In the genomic region with DNA sequence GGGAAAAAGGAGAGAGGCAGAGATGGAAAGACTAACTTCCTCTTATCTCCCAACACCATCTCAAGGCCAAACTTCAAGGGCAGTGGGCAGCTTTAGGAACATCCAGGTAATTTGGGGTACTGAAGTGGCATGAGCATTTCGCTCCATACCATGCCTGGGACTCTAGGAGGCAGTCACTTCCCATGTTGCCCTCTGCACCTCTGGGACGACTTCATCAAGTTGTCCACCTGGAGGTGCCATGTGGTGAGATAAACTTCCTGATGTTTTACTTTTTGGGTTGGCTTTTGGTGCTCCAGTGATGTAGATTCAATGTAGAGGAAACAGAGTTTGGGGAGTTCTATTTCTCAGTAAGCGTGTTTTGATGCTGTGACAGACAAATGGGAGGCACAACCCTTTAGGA, we compare ENCODE assay signal across 16 cellular contexts. TPM values are rescaled to one million over a fixed set of nuclear protein-coding genes. Genes with fewer than 3 reads are reported as not detected.
DNase-seq lines count a peak whose midpoint lies in the region; ATAC-seq, FAIRE-seq and TF ChIP-seq lines count a peak whose summit lies in the region.
"Had no signal": no experiment of that assay in that cellular context is flagged by ENCODE, and none has a peak within 500 bp of the region (broad histone marks: within the 10 kb centered on the region; RNA-seq: fewer than 3 reads in every experiment).

No MANE protein-coding gene starts in this region.

- no peaks in the 10 kb centered on the region for H3K79me2 ChIP-seq in keratinocyte (ENCODE audit: control insufficient read depth, insufficient read depth, low read length)

- dilution Hi-C loops in keratinocyte (cut with MboI; ENCODE audit: extremely low pct_ligation_motif_present, low sequenced_read_pairs): no loop called here

- DNase-seq in BE2C (no peak), Panc1 (ENCODE audit: low read depth, low spot score) (no peak), keratinocyte (ENCODE audit: low read depth, low spot score) (no peak), UCSD-AML1 (lab: John Stamatoyannopoulos, UW; ENCODE audit: unreplicated experiment) (no peak), NCI-H1092 (lab: John Stamatoyannopoulos, UW) (no peak), activated gamma-delta T cell treated with Interleukin-2 at 50 U/mL for 16 hours (no peak)
- DNase-seq: activated T-cell treated with anti-CD3 and anti-CD28 coated beads, Interleukin-2, amount 50 U/mL, for 4 hours; dorsolateral prefrontal cortex; naive thymus-derived CD8-positive, alpha-beta T cell; NCI-H446 treated with DMSO at 0.1 percent for 48 hours had no signal

- BruUV-seq in Panc1 (replicated peaks; lab: Mats Ljungman, UMichigan): no TSS peak

- H3K4me2 ChIP-seq in keratinocyte (ENCODE audit: control insufficient read depth, extremely low read depth, insufficient read depth, low read depth, low read length): no peak overlapping the region
- H3K4me2 ChIP-seq: BLaER1 treated with 17β-estradiol and CSF1 and Interleukin-3, amounts not matched to agents 10 nM and 100 nM had no signal

- H3K27me3 ChIP-seq in BE2C (no peaks in the 10 kb centered on the region), Panc1 (ENCODE audit: control insufficient read depth, insufficient read depth, low read length) (peaks cover 6% of the 10 kb centered on the region), keratinocyte (ENCODE audit: control insufficient read depth, extremely low read depth, insufficient read depth, low read length) (peaks cover 5% of the 10 kb centered on the region)
- H3K27me3 ChIP-seq: BLaER1 treated with 17β-estradiol and CSF1 and Interleukin-3, amounts not matched to agents 10 nM and 100 nM; dorsolateral prefrontal cortex; SJSA1 had no signal

- intact Hi-C loops in Panc1 (cut with micrococcal nuclease; ENCODE audit: unreplicated experiment): no loop called here

- H3K27ac ChIP-seq in Panc1 (ENCODE audit: low read length): no peak overlapping the region
- no peak overlapping the region for H3K27ac ChIP-seq in keratinocyte (ENCODE audit: control insufficient read depth, insufficient read depth, low read length)
- H3K27ac ChIP-seq: BLaER1 treated with 17β-estradiol and CSF1 and Interleukin-3, amounts not matched to agents 10 nM and 100 nM; SJSA1 had no signal

- no peak overlapping the region for H3K9ac ChIP-seq in keratinocyte (ENCODE audit: control insufficient read depth, extremely low read depth, insufficient read depth, low read length)
- H3K9ac ChIP-seq: BLaER1 treated with 17β-estradiol and CSF1 and Interleukin-3, amounts not matched to agents 10 nM and 100 nM had no signal

- H3K9me3 ChIP-seq in BE2C (no peaks in the 10 kb centered on the region), Panc1 (ENCODE audit: control insufficient read depth, insufficient read depth, low read depth, low read length) (no peaks in the 10 kb centered on the region), keratinocyte (ENCODE audit: control insufficient read depth, low read depth, low read length) (no peaks in the 10 kb centered on the region)
- H3K9me3 ChIP-seq: BLaER1 treated with 17β-estradiol and CSF1 and Interleukin-3, amounts not matched to agents 10 nM and 100 nM; SJSA1 had no signal

- ATAC-seq in Panc1: no peak
- ATAC-seq in GM21423 (IDR thresholded peaks at IDR 0.05; ENCODE audit: unreplicated experiment): no peak
- ATAC-seq: activated T-cell treated with anti-CD3 and anti-CD28 coated beads, Interleukin-2, amount 50 U/mL, for 4 hours; naive thymus-derived CD8-positive, alpha-beta T cell had no signal

- no peaks in the 10 kb centered on the region for H3K4me1 ChIP-seq in BE2C
- no peaks in the 10 kb centered on the region for H3K4me1 ChIP-seq in Panc1 (ENCODE audit: control insufficient read depth, insufficient read depth, low read length)
- H3K4me1 ChIP-seq in keratinocyte (ENCODE audit: control insufficient read depth, extremely low read depth, insufficient read depth, low read length): peaks cover 4% of the 10 kb centered on the region
- H3K4me1 ChIP-seq: SJSA1 had no signal

- no peak overlapping the region for H3K4me3 ChIP-seq in BE2C (ENCODE audit: low read depth, low read length)
- no peak overlapping the region for H3K4me3 ChIP-seq in Panc1 (ENCODE audit: low read depth in 2 of 2, low read length in 2 of 2)
- H3K4me3 ChIP-seq in keratinocyte (ENCODE audit: control insufficient read depth in 2 of 3, extremely low read depth in 1 of 3, insufficient read depth in 2 of 3, low read depth in 1 of 3, low read length in 3 of 3): no peak overlapping the region
- H3K4me3 ChIP-seq: BLaER1 treated with 17β-estradiol and CSF1 and Interleukin-3, amounts not matched to agents 10 nM and 100 nM; dorsolateral prefrontal cortex; SJSA1 had no signal

- no peak overlapping the region for H2AFZ ChIP-seq in keratinocyte (ENCODE audit: control insufficient read depth, low read length)

- TF ChIP-seq CTCF in BE2C (IDR thresholded peaks at IDR 0.05; ENCODE audit: low read depth, low read length): 0 out of 2 replicates have a peak, but pooled peaks have one; percentile 1
- TF ChIP-seq CTCF in GM12873 (IDR thresholded peaks at IDR 0.05; ENCODE audit: insufficient read depth, low read depth, low read length, missing control alignments): peak; percentile 26
- 0 out of 2 replicates have a peak, but pooled peaks have one; percentile 4 for TF ChIP-seq CTCF in Panc1 (IDR thresholded peaks at IDR 0.05)
- TF ChIP-seq CTCF in keratinocyte (optimal IDR thresholded peaks at IDR 0.05 in 1 of 3, IDR thresholded peaks at IDR 0.05 in 1 of 3, conservative IDR thresholded peaks at IDR 0.05 in 1 of 3; ENCODE audit: extremely low read depth in 1 of 3, insufficient read depth in 2 of 3, low read length in 3 of 3): peak; percentile 23 to 66 (median 62)

- CTCF ChIA-PET in Panc1 (lab: Charles Lee): no interaction called here

- H3K36me3 ChIP-seq in BE2C (no peaks in the 10 kb centered on the region), Panc1 (ENCODE audit: control insufficient read depth, insufficient read depth, low read length) (no peaks in the 10 kb centered on the region; the same call in 1 of the 2 replicates), keratinocyte (ENCODE audit: control insufficient read depth in 2 of 2, extremely low read depth in 1 of 2, insufficient read depth in 2 of 2, low read length in 2 of 2) (no peaks in the 10 kb centered on the region)
- H3K36me3 ChIP-seq: BLaER1 treated with 17β-estradiol and CSF1 and Interleukin-3, amounts not matched to agents 10 nM and 100 nM; SJSA1 had no signal

- no peak for FAIRE-seq in keratinocyte (lab: Jason Lieb, UNC)
- FAIRE-seq: islet of Langerhans had no signal

- H4K20me1 ChIP-seq in keratinocyte (ENCODE audit: control insufficient read depth, extremely low read depth, insufficient read depth, low read length): no peaks in the 10 kb centered on the region
- H4K20me1 ChIP-seq: BLaER1 treated with 17β-estradiol and CSF1 and Interleukin-3, amounts not matched to agents 10 nM and 100 nM had no signal

- POLR2A ChIA-PET in Panc1 (lab: Charles Lee): no interaction called here

- H3K9me1 ChIP-seq in keratinocyte (ENCODE audit: control insufficient read depth, extremely low read depth, insufficient read depth, low read length): no peaks in the 10 kb centered on the region

- in situ Hi-C loops in Panc1 (cut with HindIII; ENCODE audit: low pct_unique_long_range_greater_than_20kb, low sequenced_read_pairs): no loop called here

RNA-seq across cellular contexts. Expression of a gene that starts 56.3 kb away (rescaled TPM):
- not detected for polyA plus RNA-seq in BE2C (2012; ENCODE audit: insufficient read depth, insufficient read length, low read depth)
- total RNA-seq in Panc1 (2021; ENCODE audit: unreplicated experiment): not detected
- not detected for polyA plus RNA-seq in Panc1 (2012; ENCODE audit: insufficient read length)
- polyA plus RNA-seq in keratinocyte: not detected in 3 replicates
- polyA plus RNA-seq in keratinocyte (2011; ENCODE audit: low read depth): not detected
- not detected in 2 replicates for polyA plus RNA-seq in keratinocyte (2011; cell fraction: cytosol; rRNA removed)
- polyA plus RNA-seq in keratinocyte (2011; cell fraction: nucleus; rRNA removed): not detected in 2 replicates
- polyA plus RNA-seq in keratinocyte (2012; ENCODE audit: low replicate concordance): not detected in 2 replicates
- polyA minus RNA-seq in keratinocyte: not detected in 3 replicates
- not detected for polyA minus RNA-seq in keratinocyte (2011; cell fraction: cytosol; rRNA and poly(A)+ RNA removed)
- not detected in 2 replicates for polyA minus RNA-seq in keratinocyte (2011; cell fraction: nucleus; rRNA and poly(A)+ RNA removed)
- total RNA-seq: activated T-cell treated with anti-CD3 and anti-CD28 coated beads, Interleukin-2, amount 50 U/mL, for 4 hours; fibroblast of villous mesenchyme; naive thymus-derived CD8-positive, alpha-beta T cell; SJSA1 had no signal
- polyA plus RNA-seq: naive thymus-derived CD8-positive, alpha-beta T cell had no signal

Comparison
In these comparisons a context has a peak if more than half of its experiments do, and no peak if none do; other contexts are left out.
1. CTCF ChIP-seq: peak in every context shown above with its lines; median percentile 62 in keratinocyte; 26 in GM12873; 4 in Panc1; 1 in BE2C.